In the genomic region with DNA sequence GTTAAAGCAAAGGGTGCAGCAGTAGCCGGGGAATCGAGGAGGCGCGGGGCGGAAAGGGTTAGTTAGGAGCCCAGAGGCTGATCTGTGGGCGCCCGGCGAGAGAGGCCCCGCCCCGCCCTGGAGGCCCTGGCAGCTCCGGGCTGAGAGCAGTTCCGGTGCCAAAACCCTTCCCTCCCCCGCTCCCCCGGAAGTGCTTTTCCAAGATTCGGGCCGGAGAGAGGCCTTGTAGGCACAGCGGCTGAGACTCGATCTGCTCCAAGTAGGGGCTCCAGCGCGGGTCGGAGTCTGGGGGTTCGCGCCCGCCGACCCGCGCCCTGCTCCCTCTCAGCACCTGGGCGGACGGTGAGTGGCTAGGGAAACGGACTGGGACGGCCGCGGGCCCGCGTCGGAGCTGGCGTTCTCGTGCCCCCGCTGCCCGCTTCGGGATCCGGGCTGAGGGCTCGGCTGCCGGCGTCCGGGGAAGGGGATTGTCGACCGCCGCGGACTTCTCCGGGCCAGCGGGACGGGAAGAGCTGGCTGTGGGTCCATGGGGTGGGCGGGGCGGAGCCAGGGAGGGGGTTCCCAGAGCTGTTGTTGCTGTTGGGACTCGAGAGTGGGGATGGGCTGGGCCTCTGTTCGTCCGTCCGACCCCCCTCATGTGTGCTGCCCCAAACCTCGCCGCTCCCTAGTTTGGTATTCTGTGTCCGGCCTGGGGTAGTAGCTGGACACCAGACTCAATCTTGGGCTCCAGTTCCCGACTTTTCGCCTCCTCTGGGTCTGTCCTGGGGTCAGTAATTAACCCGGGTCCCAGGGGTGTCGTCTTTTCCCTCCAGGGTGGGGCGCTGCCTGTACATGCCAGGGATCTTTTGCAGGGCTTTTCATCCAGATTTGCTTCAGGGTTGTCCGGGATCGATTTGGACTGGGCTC, we compare ENCODE assay signal across 8 cellular contexts. TPM values are rescaled to one million over a fixed set of nuclear protein-coding genes. Genes with fewer than 3 reads are reported as not detected.
A peak's percentile ranks its signal among the peaks of the same experiment; 100 is the strongest.
DNase-seq lines count a peak whose midpoint lies in the region; ATAC-seq and TF ChIP-seq lines count a peak whose summit lies in the region.

A gene with protein sequence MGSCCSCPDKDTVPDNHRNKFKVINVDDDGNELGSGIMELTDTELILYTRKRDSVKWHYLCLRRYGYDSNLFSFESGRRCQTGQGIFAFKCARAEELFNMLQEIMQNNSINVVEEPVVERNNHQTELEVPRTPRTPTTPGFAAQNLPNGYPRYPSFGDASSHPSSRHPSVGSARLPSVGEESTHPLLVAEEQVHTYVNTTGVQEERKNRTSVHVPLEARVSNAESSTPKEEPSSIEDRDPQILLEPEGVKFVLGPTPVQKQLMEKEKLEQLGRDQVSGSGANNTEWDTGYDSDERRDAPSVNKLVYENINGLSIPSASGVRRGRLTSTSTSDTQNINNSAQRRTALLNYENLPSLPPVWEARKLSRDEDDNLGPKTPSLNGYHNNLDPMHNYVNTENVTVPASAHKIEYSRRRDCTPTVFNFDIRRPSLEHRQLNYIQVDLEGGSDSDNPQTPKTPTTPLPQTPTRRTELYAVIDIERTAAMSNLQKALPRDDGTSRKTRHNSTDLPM (plus strand): TSS at position 200 of the 906 bp plus-strand sequence. CDS start 98,643 bp downstream, outside the sequence.

- peaks cover 61% of the 10 kb centered on the region for H3K4me1 ChIP-seq in adipocyte (ENCODE audit: control insufficient read depth, insufficient read depth, low read length)
- H3K4me1 ChIP-seq in heart left ventricle: peaks cover 0 to 65% (median 44%) of the 10 kb centered on the region in 12 donors
- peaks cover 36 to 43% (median 42%) of the 10 kb centered on the region in 4 donors for H3K4me1 ChIP-seq in upper lobe of left lung

- peak within 1 kb of the TSS; percentile 97 for H3K9ac ChIP-seq in adipocyte (ENCODE audit: low read length)

- intact Hi-C loops in heart left ventricle (cut with DNase I): loop anchor here in 9 of 10 donors (2.0 to 10.0 kb wide), 7 partner anchors 37 to 117 kb away; partner anchors contain the start of genes CCT2 (in 1 of the 9) and YEATS4 (in 1 of the 9)
- intact Hi-C loops in posterior cingulate gyrus (cut with DNase I): loop anchor here (10.0 kb wide), 1 partner anchor 94 kb away; no protein-coding TSS in a partner anchor

- WGBS in heart left ventricle, 4 donors: 0 to 1% (median 0%) methylated on average over 28 to 69 of the region's 69 CpGs
- WGBS in upper lobe of left lung, 2 donors: 0% methylated on average over 1 to 25 of the region's 69 CpGs

- TF ChIP-seq CTCF in GM12873 (IDR thresholded peaks at IDR 0.05; ENCODE audit: insufficient read depth, low read depth, low read length, missing control alignments) (peak; percentile 35), heart left ventricle (IDR thresholded peaks at IDR 0.05) (peak in 8 of 12 donors; percentile 15 to 45 (median 26)), upper lobe of left lung (IDR thresholded peaks at IDR 0.05) (peak in 3 of 6 experiments; percentile 16 to 41 (median 35))

- DNase-seq in NCI-H128 (lab: John Stamatoyannopoulos, UW; ENCODE audit: unreplicated experiment) (peak; percentile 80), SW480 (ENCODE audit: low spot score) (peak; percentile 83), adipocyte (ENCODE audit: low read depth) (peak; percentile 96), heart left ventricle (peak; percentile 92 to 95 (median 93)), posterior cingulate gyrus (peak; percentile 92 to 99 (median 96)), upper lobe of left lung (peak; percentile 91 to 95)

- TF ChIP-seq EP300 in upper lobe of left lung (IDR thresholded peaks at IDR 0.05): peak in 1 of 4 donors; percentile 23

- no peaks in the 10 kb centered on the region for H3K36me3 ChIP-seq in adipocyte (ENCODE audit: control insufficient read depth, insufficient read depth, low read length, severe bottlenecking)
- H3K36me3 ChIP-seq in heart left ventricle: no peaks in the 10 kb centered on the region
- no peaks in the 10 kb centered on the region for H3K36me3 ChIP-seq in upper lobe of left lung

- peak in 1 of 2 donors; percentile 82 for TF ChIP-seq POLR2A in heart left ventricle (IDR thresholded peaks at IDR 0.05)
- TF ChIP-seq POLR2A in upper lobe of left lung (IDR thresholded peaks at IDR 0.05): peak in 3 of 4 donors; percentile 65 to 90 (median 77)

- H3K27me3 ChIP-seq in adipocyte (replicated peaks; ENCODE audit: control insufficient read depth, insufficient read depth, low read length) (no peaks in the 10 kb centered on the region), heart left ventricle (no peaks in the 10 kb centered on the region), upper lobe of left lung (no peaks in the 10 kb centered on the region)

- ATAC-seq in HG02759 (IDR thresholded peaks at IDR 0.05; ENCODE audit: unreplicated experiment) (peak; percentile 98), heart left ventricle (peak; percentile 98 to 100 (median 99)), upper lobe of left lung (ENCODE audit: low FRiP score in 2 of 2) (peak; percentile 98 to 99)

- H3K27ac ChIP-seq in heart left ventricle (peak within 1 kb of the TSS; percentile 43 to 98 (median 92)), upper lobe of left lung (peak within 1 kb of the TSS; percentile 93 to 96 (median 96))

- H3K9me3 ChIP-seq in adipocyte (ENCODE audit: control insufficient read depth, low read length) (no peaks in the 10 kb centered on the region), heart left ventricle (no peaks in the 10 kb centered on the region), upper lobe of left lung (no peaks in the 10 kb centered on the region)

- H3K4me3 ChIP-seq in adipocyte (ENCODE audit: low read length) (peak within 1 kb of the TSS; percentile 98), heart left ventricle (peak within 1 kb of the TSS; percentile 70 to 99 (median 94)), upper lobe of left lung (peak within 1 kb of the TSS; percentile 71 to 99 (median 77))

RNA-seq across cellular contexts. Expression of the gene that starts here (rescaled TPM):
- total RNA-seq in heart left ventricle (10 to 100 TPM; 14.8 to 33.9 (median 21.4) TPM), upper lobe of left lung (10 to 100 TPM; 14.3 to 54.1 (median 24.7) TPM)
- polyA plus RNA-seq in heart left ventricle: 10 to 100 TPM in 1 of 2 donors, 1 to 10 TPM in 1; 2.6 to 10.6 TPM

Comparison
In these comparisons a context has a peak if more than half of its experiments do, and no peak if none do; other contexts are left out.
1. Peak in every context shown above with its lines: DNase-seq, ATAC-seq, H3K4me3 ChIP-seq and H3K27ac ChIP-seq.